1 cellular context compared by ENCODE assay signal in genomic region chr20:34629904-34630303, GRCh38.
A peak's percentile ranks its signal among the peaks of the same experiment; 100 is the strongest.
TF ChIP-seq lines count a peak whose summit lies in the region.

No MANE protein-coding gene starts in this region.

TF ChIP-seq in HEK293, 187 proteins besides CTCF, POLR2A, EP300 and RAD21 (continued from another document):
- TF ChIP-seq ZNF645 (tag by site-specific recombination; IDR thresholded peaks at IDR 0.05) (no peak), SCRT1 (tag by site-specific recombination; IDR thresholded peaks at IDR 0.05; ENCODE audit: borderline replicate concordance) (0 out of 2 replicates have a peak, but pooled peaks have one; percentile 29), ZNF596 (tag by site-specific recombination; IDR thresholded peaks at IDR 0.05) (no peak), ZNF658 (tag by site-specific recombination; IDR thresholded peaks at IDR 0.05) (no peak), BCL11B (tag by site-specific recombination; IDR thresholded peaks at IDR 0.05; ENCODE audit: low read depth) (no peak), ZNF157 (tag by site-specific recombination; IDR thresholded peaks at IDR 0.05) (no peak), ZNF362 (tag by site-specific recombination; IDR thresholded peaks at IDR 0.05) (no peak)
